Comparison of ENCODE assay signal across 15 cellular contexts in genomic region chr18:14976736-14977430, GRCh38.
A peak's percentile ranks its signal among the peaks of the same experiment; 100 is the strongest.
DNase-seq lines count a peak whose midpoint lies in the region; ATAC-seq and TF ChIP-seq lines count a peak whose summit lies in the region.
"Had no signal": no experiment of that assay in that cellular context is flagged by ENCODE, and none has a peak within 500 bp of the region (broad histone marks: within the 10 kb centered on the region; RNA-seq: fewer than 3 reads in every experiment).

No MANE protein-coding gene starts in this region.

- H3K4me1 ChIP-seq in Panc1 (ENCODE audit: control insufficient read depth, insufficient read depth, low read length) (no peaks in the 10 kb centered on the region), thyroid gland (peaks cover 53 to 59% of the 10 kb centered on the region in 2 donors)
- H3K4me1 ChIP-seq: A549, lower lobe of right lung had no signal

- in situ Hi-C loops in Panc1 (cut with HindIII; ENCODE audit: low pct_unique_long_range_greater_than_20kb, low sequenced_read_pairs) = no loop called here

- H3K36me3 ChIP-seq in Panc1 (ENCODE audit: control insufficient read depth, insufficient read depth, low read length) = no peaks in the 10 kb centered on the region
- H3K36me3 ChIP-seq in thyroid gland = no peaks in the 10 kb centered on the region
- H3K36me3 ChIP-seq: lower lobe of right lung, neutrophil had no signal

- DNase-seq in activated CD4-positive, alpha-beta T cell treated with anti-CD3 and anti-CD28 coated beads for 36 hours = peak; percentile 24
- no peak for DNase-seq in activated CD4-positive, alpha-beta T cell treated with anti-CD3 and anti-CD28 coated beads, Interleukin-2, amount 10 ng/mL, durations not matched to agents 24 days and 14 days
- no peak for DNase-seq in Panc1 (ENCODE audit: low read depth, low spot score)
- no peak for DNase-seq in epithelial cell of prostate (ENCODE audit: low read depth, low spot score)
- peak; percentile 66 to 70 for DNase-seq in thyroid gland
- DNase-seq in natural killer cell = no peak
- DNase-seq in dedifferentiated amniotic fluid mesenchymal stem cell (ENCODE audit: extremely low spot score) = no peak
- DNase-seq: activated CD4-positive, alpha-beta T cell treated with anti-CD3 and anti-CD28 coated beads, Interleukin-2, amount 50 U/mL, for 1 hour; activated T-cell treated with anti-CD3 and anti-CD28 coated beads, Interleukin-2, amount 50 U/mL, for 72 hours; lower lobe of right lung; MM.1S had no signal

- H3K27ac Mint-ChIP-seq in activated CD4-positive, alpha-beta T cell treated with anti-CD3 and anti-CD28 coated beads for 36 hours = no peak overlapping the region
- H3K27ac Mint-ChIP-seq in activated CD4-positive, alpha-beta T cell treated with anti-CD3 and anti-CD28 coated beads, Interleukin-2, amount 10 ng/mL, durations not matched to agents 24 days and 14 days = no peak overlapping the region
- no peak overlapping the region for H3K27ac Mint-ChIP-seq in natural killer cell
- H3K27ac Mint-ChIP-seq: activated T-cell treated with anti-CD3 and anti-CD28 coated beads, Interleukin-2, amount 50 U/mL, for 72 hours; T-helper 1 cell treated with Interleukin-12 subunit alpha and Interleukin-12 subunit beta and Interleukin-4 antibody, amounts not matched to agents 30 μg/mL and 1 μg/mL, for 36 hours had no signal

- H3K9me3 Mint-ChIP-seq in activated CD4-positive, alpha-beta T cell treated with anti-CD3 and anti-CD28 coated beads for 36 hours (ENCODE audit: low read depth) = no peaks in the 10 kb centered on the region
- no peaks in the 10 kb centered on the region for H3K9me3 Mint-ChIP-seq in activated CD4-positive, alpha-beta T cell treated with anti-CD3 and anti-CD28 coated beads, Interleukin-2, amount 10 ng/mL, durations not matched to agents 24 days and 14 days
- H3K9me3 Mint-ChIP-seq in natural killer cell = no peaks in the 10 kb centered on the region
- H3K9me3 Mint-ChIP-seq: activated T-cell treated with anti-CD3 and anti-CD28 coated beads, Interleukin-2, amount 50 U/mL, for 72 hours; T-helper 1 cell treated with Interleukin-12 subunit alpha and Interleukin-12 subunit beta and Interleukin-4 antibody, amounts not matched to agents 30 μg/mL and 1 μg/mL, for 36 hours had no signal

- no peak overlapping the region for H3K27ac ChIP-seq in Panc1 (ENCODE audit: low read length)
- H3K27ac ChIP-seq in epithelial cell of prostate = peak overlapping the region; percentile 82
- peak overlapping the region; percentile 49 to 88 (median 74) for H3K27ac ChIP-seq in thyroid gland
- H3K27ac ChIP-seq: A549, lower lobe of right lung, neutrophil had no signal

- H3K27me3 Mint-ChIP-seq in activated CD4-positive, alpha-beta T cell treated with anti-CD3 and anti-CD28 coated beads for 36 hours = peaks cover 1% of the 10 kb centered on the region
- no peaks in the 10 kb centered on the region for H3K27me3 Mint-ChIP-seq in activated CD4-positive, alpha-beta T cell treated with anti-CD3 and anti-CD28 coated beads, Interleukin-2, amount 10 ng/mL, durations not matched to agents 24 days and 14 days
- H3K27me3 Mint-ChIP-seq in natural killer cell (ENCODE audit: low read depth in 2 of 2) = no peaks in the 10 kb centered on the region

- 69% methylated on average over 10 of the region's 10 CpGs for WGBS in thyroid gland, 2 donors

- intact Hi-C loops in activated CD4-positive, alpha-beta T cell treated with anti-CD3 and anti-CD28 coated beads for 36 hours (cut with DNase I, micrococcal nuclease) = no loop called here
- intact Hi-C loops in activated CD4-positive, alpha-beta T cell treated with anti-CD3 and anti-CD28 coated beads, Interleukin-2, amount 10 ng/mL, durations not matched to agents 24 days and 14 days (cut with micrococcal nuclease) = no loop called here
- intact Hi-C loops in Panc1 (cut with micrococcal nuclease; ENCODE audit: unreplicated experiment) (no loop called here), thyroid gland (cut with DNase I) (no loop called here), natural killer cell (cut with micrococcal nuclease) (no loop called here)

- TF ChIP-seq POLR2A in thyroid gland (IDR thresholded peaks at IDR 0.05) = no peak

- POLR2A ChIA-PET in activated CD4-positive, alpha-beta T cell treated with anti-CD3 and anti-CD28 coated beads for 36 hours (lab: Charles Lee) = no interaction called here
- POLR2A ChIA-PET in Panc1 (lab: Charles Lee) = no interaction called here

- H3K36me3 Mint-ChIP-seq in activated CD4-positive, alpha-beta T cell treated with anti-CD3 and anti-CD28 coated beads for 36 hours (ENCODE audit: low read depth) = no peaks in the 10 kb centered on the region
- H3K36me3 Mint-ChIP-seq in activated CD4-positive, alpha-beta T cell treated with anti-CD3 and anti-CD28 coated beads, Interleukin-2, amount 10 ng/mL, durations not matched to agents 24 days and 14 days (ENCODE audit: low read depth) = no peaks in the 10 kb centered on the region
- H3K36me3 Mint-ChIP-seq in natural killer cell = no peaks in the 10 kb centered on the region

- no peak for ATAC-seq in activated CD4-positive, alpha-beta T cell treated with anti-CD3 and anti-CD28 coated beads for 36 hours
- ATAC-seq in Panc1 = peak; percentile 62; the same call in 1 of the 2 replicates
- ATAC-seq in HG03469 (IDR thresholded peaks at IDR 0.05; ENCODE audit: unreplicated experiment) = no peak
- no peak for ATAC-seq in natural killer cell
- ATAC-seq: A549; activated T-cell treated with anti-CD3 and anti-CD28 coated beads, Interleukin-2, amount 50 U/mL, for 72 hours; lower lobe of right lung had no signal

- H3K4me3 ChIP-seq in Panc1 (ENCODE audit: low read depth in 2 of 2, low read length in 2 of 2) (no peak overlapping the region), thyroid gland (replicated peaks in 1 of 3) (no peak overlapping the region)
- H3K4me3 ChIP-seq: A549, lower lobe of right lung had no signal

- BruUV-seq in Panc1 (replicated peaks; lab: Mats Ljungman, UMichigan) = no TSS peak

- TF ChIP-seq CTCF in Panc1 (IDR thresholded peaks at IDR 0.05) = 0 out of 2 replicates have a peak, but pooled peaks have one; percentile 16
- peak in 3 of 6 experiments; percentile 19 to 50 (median 29) for TF ChIP-seq CTCF in thyroid gland (IDR thresholded peaks at IDR 0.05)
- no peak for TF ChIP-seq CTCF in natural killer cell (IDR thresholded peaks at IDR 0.05)

- no peak overlapping the region for H3K4me3 Mint-ChIP-seq in activated CD4-positive, alpha-beta T cell treated with anti-CD3 and anti-CD28 coated beads for 36 hours
- no peak overlapping the region for H3K4me3 Mint-ChIP-seq in activated CD4-positive, alpha-beta T cell treated with anti-CD3 and anti-CD28 coated beads, Interleukin-2, amount 10 ng/mL, durations not matched to agents 24 days and 14 days
- no peak overlapping the region for H3K4me3 Mint-ChIP-seq in natural killer cell
- H3K4me3 Mint-ChIP-seq: activated T-cell treated with anti-CD3 and anti-CD28 coated beads, Interleukin-2, amount 50 U/mL, for 72 hours; T-helper 1 cell treated with Interleukin-12 subunit alpha and Interleukin-12 subunit beta and Interleukin-4 antibody, amounts not matched to agents 30 μg/mL and 1 μg/mL, for 36 hours had no signal

- H3K9me3 ChIP-seq in Panc1 (ENCODE audit: control insufficient read depth, insufficient read depth, low read depth, low read length) = no peaks in the 10 kb centered on the region
- H3K9me3 ChIP-seq in thyroid gland = no peaks in the 10 kb centered on the region
- H3K9me3 ChIP-seq: A549, lower lobe of right lung, neutrophil had no signal

- CTCF ChIA-PET in activated CD4-positive, alpha-beta T cell treated with anti-CD3 and anti-CD28 coated beads for 36 hours (lab: Charles Lee) = no interaction called here
- CTCF ChIA-PET in Panc1 (lab: Charles Lee) = no interaction called here

- no peaks in the 10 kb centered on the region for H3K27me3 ChIP-seq in Panc1 (ENCODE audit: control insufficient read depth, insufficient read depth, low read length)
- H3K27me3 ChIP-seq in thyroid gland = no peaks in the 10 kb centered on the region
- H3K27me3 ChIP-seq: neutrophil had no signal

- no peaks in the 10 kb centered on the region for H3K4me1 Mint-ChIP-seq in activated CD4-positive, alpha-beta T cell treated with anti-CD3 and anti-CD28 coated beads for 36 hours
- H3K4me1 Mint-ChIP-seq in activated CD4-positive, alpha-beta T cell treated with anti-CD3 and anti-CD28 coated beads, Interleukin-2, amount 10 ng/mL, durations not matched to agents 24 days and 14 days = no peaks in the 10 kb centered on the region
- no peaks in the 10 kb centered on the region for H3K4me1 Mint-ChIP-seq in natural killer cell

Comparison
In these comparisons a context has a peak if more than half of its experiments do, and no peak if none do; other contexts are left out.
1. DNase-seq: peak in activated CD4-positive, alpha-beta T cell treated with anti-CD3 and anti-CD28 coated beads for 36 hours (single experiment) and thyroid gland (2 of 2); none in activated CD4-positive, alpha-beta T cell treated with anti-CD3 and anti-CD28 coated beads, Interleukin-2, amount 10 ng/mL, durations not matched to agents 24 days and 14 days (single experiment), Panc1 (single experiment), epithelial cell of prostate (single experiment), natural killer cell (single experiment) and dedifferentiated amniotic fluid mesenchymal stem cell (single experiment).